ENCODE assay signal across 8 cellular contexts in the genomic region with DNA sequence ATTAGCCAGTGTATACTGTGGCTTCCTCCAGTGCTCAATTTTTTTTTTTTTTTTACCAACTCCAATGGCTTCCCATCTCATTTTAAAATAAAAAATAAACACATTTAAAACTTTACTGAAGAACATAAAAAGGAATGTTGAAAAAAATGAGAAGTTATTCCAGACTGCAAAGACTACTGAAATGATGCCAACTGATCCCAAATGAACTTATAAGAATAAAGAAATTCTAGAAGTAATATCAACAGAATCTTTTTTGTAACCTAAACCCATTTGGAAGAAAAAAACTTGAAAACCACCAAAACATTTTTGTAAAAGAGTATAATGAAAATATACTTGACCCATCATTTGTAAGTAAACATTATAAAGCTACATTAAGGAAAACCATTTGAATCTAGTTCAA.
"Had no signal": no experiment of that assay in that cellular context is flagged by ENCODE, and none has a peak within 500 bp of the region (broad histone marks: within the 10 kb centered on the region; RNA-seq: fewer than 3 reads in every experiment).

No MANE protein-coding gene starts in this region.

- H3K4me1 ChIP-seq: HAP-1 had no signal

- H3K4me3 ChIP-seq: GM23338, HAP-1, K562 had no signal

- H3K36me3 ChIP-seq: HAP-1 had no signal

- DNase-seq: H7, HFFc6, KG1 had no signal

- H3K9me3 ChIP-seq: HAP-1 had no signal

- FAIRE-seq: H1, HepG2, K562 had no signal
